In the genomic region with DNA sequence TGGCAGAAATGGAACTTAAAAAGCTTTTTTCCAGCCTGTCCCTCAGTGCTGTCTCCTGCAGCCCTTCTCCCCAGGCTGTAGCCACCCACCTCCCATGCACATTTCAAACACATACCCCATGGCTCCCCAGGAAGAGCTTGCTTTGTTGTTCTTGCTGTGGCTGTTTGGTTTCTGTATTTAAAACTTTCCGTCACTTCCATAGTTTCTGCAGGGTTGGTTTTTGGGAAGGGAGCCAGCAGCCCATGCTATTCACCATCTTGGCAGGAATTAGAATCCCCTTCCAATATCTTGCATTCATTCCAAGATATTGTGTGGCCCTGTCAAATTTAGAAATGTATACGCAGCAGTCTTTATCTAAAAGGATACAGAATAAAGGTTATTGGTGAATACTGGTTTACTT, we compare ENCODE assay signal across 22 cellular contexts. TPM values are rescaled to one million over a fixed set of nuclear protein-coding genes. Genes with fewer than 3 reads are reported as not detected.
DNase-seq lines count a peak whose midpoint lies in the region; ATAC-seq and TF ChIP-seq lines count a peak whose summit lies in the region.
"Had no signal": no experiment of that assay in that cellular context is flagged by ENCODE, and none has a peak within 500 bp of the region (broad histone marks: within the 10 kb centered on the region; RNA-seq: fewer than 3 reads in every experiment).

No MANE protein-coding gene starts in this region.

- TF ChIP-seq POLR2A in vagina (IDR thresholded peaks at IDR 0.05) = no peak

- POLR2A ChIA-PET in CD4-positive, alpha-beta memory T cell (lab: Charles Lee; ENCODE audit: partially characterized antibody) = no interaction called here

- H3K27ac ChIP-seq in HUES6 (ENCODE audit: low read depth, low read length) (0 out of 2 replicates have a peak overlapping the region, but pooled peaks have one; percentile 9), fibroblast of lung (ENCODE audit: insufficient read depth, low read length) (no peak overlapping the region), vagina (no peak overlapping the region)
- H3K27ac ChIP-seq in CD4-positive, alpha-beta memory T cell (ENCODE audit: low read depth, low read length) = no peak overlapping the region
- H3K27ac ChIP-seq: A549; BLaER1 treated with 17β-estradiol and CSF1 and Interleukin-3, amounts not matched to agents 10 nM and 100 nM; RWPE1 had no signal

- CTCF ChIA-PET in CD4-positive, alpha-beta memory T cell (lab: Charles Lee; ENCODE audit: partially characterized antibody) = no interaction called here

- H3K4me1 ChIP-seq in HUES6 (ENCODE audit: control insufficient read depth, insufficient read depth, low read length) (peaks cover 6% of the 10 kb centered on the region), fibroblast of lung (ENCODE audit: control insufficient read depth, extremely low read depth, insufficient read depth, low read length) (no peaks in the 10 kb centered on the region), vagina (no peaks in the 10 kb centered on the region)
- no peaks in the 10 kb centered on the region for H3K4me1 ChIP-seq in CD4-positive, alpha-beta memory T cell (ENCODE audit: insufficient read depth, low read length)

- TF ChIP-seq CTCF in fibroblast of lung (conservative IDR thresholded peaks at IDR 0.05 in 1 of 2, IDR thresholded peaks at IDR 0.05 in 1 of 2; ENCODE audit: low read depth in 1 of 2, low read length in 2 of 2) (no peak), natural killer cell (IDR thresholded peaks at IDR 0.05) (no peak), vagina (IDR thresholded peaks at IDR 0.05) (no peak)

- H3K27me3 ChIP-seq in HUES6 (ENCODE audit: control insufficient read depth, insufficient read depth, low read length) (no peaks in the 10 kb centered on the region), fibroblast of lung (ENCODE audit: control insufficient read depth, insufficient read depth, low read length) (no peaks in the 10 kb centered on the region), vagina (no peaks in the 10 kb centered on the region)
- no peaks in the 10 kb centered on the region for H3K27me3 ChIP-seq in CD4-positive, alpha-beta memory T cell (ENCODE audit: insufficient read depth, low read length)
- H3K27me3 ChIP-seq: BLaER1 treated with 17β-estradiol and CSF1 and Interleukin-3, amounts not matched to agents 10 nM and 100 nM; MG63 had no signal

- no peak overlapping the region for H3K27ac Mint-ChIP-seq in CD4-positive, alpha-beta memory T cell
- H3K27ac Mint-ChIP-seq in natural killer cell = no peak overlapping the region
- H3K27ac Mint-ChIP-seq: CD4-positive, alpha-beta T cell had no signal

- peaks cover 4% of the 10 kb centered on the region in 2 donors for H3K27me3 Mint-ChIP-seq in CD4-positive, alpha-beta memory T cell
- H3K27me3 Mint-ChIP-seq in natural killer cell (ENCODE audit: low read depth in 2 of 2) = no peaks in the 10 kb centered on the region
- H3K27me3 Mint-ChIP-seq: CD4-positive, alpha-beta T cell had no signal

- intact Hi-C loops in CD4-positive, alpha-beta memory T cell (cut with micrococcal nuclease) = no loop called here
- intact Hi-C loops in natural killer cell (cut with micrococcal nuclease) = no loop called here
- intact Hi-C loops in vagina (cut with DNase I) = no loop called here

- H3K9me3 ChIP-seq in HUES6 (ENCODE audit: control insufficient read depth, insufficient read depth, low read depth, low read length) (peaks cover 7% of the 10 kb centered on the region; the same call in 1 of the 2 replicates), fibroblast of lung (ENCODE audit: control insufficient read depth, insufficient read depth, low read depth, low read length) (no peaks in the 10 kb centered on the region), vagina (no peaks in the 10 kb centered on the region)
- H3K9me3 ChIP-seq in CD4-positive, alpha-beta memory T cell (ENCODE audit: control insufficient read depth in 1 of 2, low read length in 2 of 2) = no peaks in the 10 kb centered on the region

- H3K9me3 Mint-ChIP-seq in CD4-positive, alpha-beta memory T cell = no peaks in the 10 kb centered on the region
- H3K9me3 Mint-ChIP-seq in natural killer cell = no peaks in the 10 kb centered on the region
- H3K9me3 Mint-ChIP-seq: CD4-positive, alpha-beta T cell had no signal

- DNase-seq in astrocyte of the hippocampus (ENCODE audit: low read depth, low spot score) = peak; percentile 80
- peak; percentile 11 to 54 for DNase-seq in fibroblast of lung (ENCODE audit: low read depth in 2 of 2)
- no peak for DNase-seq in CD4-positive, alpha-beta memory T cell
- no peak for DNase-seq in putamen (ENCODE audit: low spot score)
- no peak for DNase-seq in natural killer cell
- DNase-seq in vagina (ENCODE audit: extremely low spot score in 2 of 2) = no peak
- DNase-seq: AML-193; CD4-positive, alpha-beta T cell; COR-L47; DMS53; GF-D8; KBM-7; MG63; NCI-H1694 treated with DMSO at 0.1 percent for 48 hours; NCI-H2081; NCI-H2227 treated with DMSO at 0.1 percent for 48 hours; NCI-H526 treated with DMSO at 0.1 percent for 48 hours; SHP77 treated with DMSO at 0.1 percent for 48 hours had no signal

- H3K9ac ChIP-seq in HUES6 (ENCODE audit: low read length) = no peak overlapping the region
- H3K9ac ChIP-seq in fibroblast of lung (ENCODE audit: insufficient read depth, low read length) = no peak overlapping the region
- H3K9ac ChIP-seq: BLaER1 treated with 17β-estradiol and CSF1 and Interleukin-3, amounts not matched to agents 10 nM and 100 nM had no signal

- H3K36me3 Mint-ChIP-seq in CD4-positive, alpha-beta memory T cell = peaks cover 0 to 3% of the 10 kb centered on the region in 2 donors
- H3K36me3 Mint-ChIP-seq in natural killer cell = no peaks in the 10 kb centered on the region

- H3K36me3 ChIP-seq in HUES6 (ENCODE audit: control insufficient read depth, insufficient read depth, low read length) (no peaks in the 10 kb centered on the region), fibroblast of lung (ENCODE audit: control insufficient read depth, insufficient read depth, low read length) (no peaks in the 10 kb centered on the region), vagina (no peaks in the 10 kb centered on the region)
- H3K36me3 ChIP-seq in CD4-positive, alpha-beta memory T cell (ENCODE audit: insufficient read depth, low read length) = no peaks in the 10 kb centered on the region

- no peaks in the 10 kb centered on the region for H4K20me1 ChIP-seq in fibroblast of lung (ENCODE audit: control insufficient read depth, extremely low read depth, insufficient read depth, low read length)
- H4K20me1 ChIP-seq: BLaER1 treated with 17β-estradiol and CSF1 and Interleukin-3, amounts not matched to agents 10 nM and 100 nM had no signal

- H3K79me2 ChIP-seq in fibroblast of lung (ENCODE audit: control insufficient read depth, insufficient read depth, low read length) = no peaks in the 10 kb centered on the region

- H2AFZ ChIP-seq in fibroblast of lung (ENCODE audit: low read length) = no peak overlapping the region

- no peak overlapping the region for H3K4me3 Mint-ChIP-seq in CD4-positive, alpha-beta memory T cell
- no peak overlapping the region for H3K4me3 Mint-ChIP-seq in natural killer cell
- H3K4me3 Mint-ChIP-seq: CD4-positive, alpha-beta T cell had no signal

- H3K4me1 Mint-ChIP-seq in CD4-positive, alpha-beta memory T cell = no peaks in the 10 kb centered on the region
- no peaks in the 10 kb centered on the region for H3K4me1 Mint-ChIP-seq in natural killer cell

- H3K4me2 ChIP-seq in fibroblast of lung (ENCODE audit: extremely low read depth, insufficient read depth, low read length) = no peak overlapping the region
- H3K4me2 ChIP-seq: A549; BLaER1 treated with 17β-estradiol and CSF1 and Interleukin-3, amounts not matched to agents 10 nM and 100 nM had no signal

- H3K4me3 ChIP-seq in HUES6 (ENCODE audit: low read depth, low read length) = no peak overlapping the region
- H3K4me3 ChIP-seq in fibroblast of lung (replicated peaks in 1 of 4; ENCODE audit: control extremely low read depth in 1 of 4, insufficient read depth in 1 of 4, low read depth in 3 of 4, low read length in 4 of 4) = no peak overlapping the region
- no peak overlapping the region for H3K4me3 ChIP-seq in CD4-positive, alpha-beta memory T cell (ENCODE audit: low read length in 2 of 2)
- H3K4me3 ChIP-seq in vagina = no peak overlapping the region
- H3K4me3 ChIP-seq: A549; BLaER1 treated with 17β-estradiol and CSF1 and Interleukin-3, amounts not matched to agents 10 nM and 100 nM; MG63 had no signal

- no peak for ATAC-seq in natural killer cell
- ATAC-seq: A549 had no signal

RNA-seq across cellular contexts. Expression of a gene that starts 29.6 kb away (rescaled TPM):
- total RNA-seq in fibroblast of lung (3.9 and 7.9 TPM in 2 replicates), natural killer cell (under 1 TPM; 0.59 to 0.80 (median 0.59) TPM), vagina (8.8 TPM)
- polyA plus RNA-seq in fibroblast of lung = 2.7 and 4.4 TPM in 2 replicates
- polyA plus RNA-seq in fibroblast of lung (2012) = 2.3 and 4.3 TPM in 2 replicates
- polyA minus RNA-seq in fibroblast of lung (ENCODE audit: low replicate concordance) = 5.5 and 13.2 TPM in 2 replicates
- total RNA-seq in CD4-positive, alpha-beta memory T cell = under 1 TPM; 0.23 to 0.44 TPM
- under 1 TPM in 1 of 2 donors, not detected in 1; 0.21 TPM for polyA plus RNA-seq in CD4-positive, alpha-beta memory T cell

RNA-seq across cellular contexts. Expression of a gene that starts 59.4 kb away (rescaled TPM):
- total RNA-seq in fibroblast of lung (38.8 and 73.5 TPM in 2 replicates), natural killer cell (10 to 100 TPM; 32.0 to 47.6 (median 47.2) TPM), vagina (46.2 TPM)
- 77.7 and 98.1 TPM in 2 replicates for polyA plus RNA-seq in fibroblast of lung
- 109 and 140 TPM in 2 replicates for polyA plus RNA-seq in fibroblast of lung (2012)
- polyA minus RNA-seq in fibroblast of lung (ENCODE audit: low replicate concordance) = 21.3 and 34.2 TPM in 2 replicates
- total RNA-seq in CD4-positive, alpha-beta memory T cell = 10 to 100 TPM; 41.4 to 42.7 TPM
- 100 to 1,000 TPM in 1 of 2 donors, 10 to 100 TPM in 1; 93.2 to 111 TPM for polyA plus RNA-seq in CD4-positive, alpha-beta memory T cell

Comparison
In these comparisons a context has a peak if more than half of its experiments do, and no peak if none do; other contexts are left out.
1. DNase-seq: peak in astrocyte of the hippocampus (single experiment) and fibroblast of lung (2 of 2); none in CD4-positive, alpha-beta memory T cell (0 of 5), putamen (single experiment), natural killer cell (single experiment) and vagina (0 of 2).